ENCODE assay signal across 13 cellular contexts in genomic region chr17:30780343-30780742, GRCh38. TPM values are rescaled to one million over a fixed set of nuclear protein-coding genes. Genes with fewer than 3 reads are reported as not detected.
DNase-seq lines count a peak whose midpoint lies in the region; ATAC-seq, FAIRE-seq and TF ChIP-seq lines count a peak whose summit lies in the region.
"Had no signal": no experiment of that assay in that cellular context is flagged by ENCODE, and none has a peak within 500 bp of the region (broad histone marks: within the 10 kb centered on the region; RNA-seq: fewer than 3 reads in every experiment).

No MANE protein-coding gene starts in this region.

- intact Hi-C loops in activated T-helper 1 cell treated with anti-CD3 and anti-CD28 coated beads, Interleukin-12 subunit alpha, Interleukin-12 subunit beta, Interleukin-2, Interleukin-4 antibody, amounts not matched to agents 30 ng/mL and 10 ng/mL and 1 ng/mL, durations not matched to agents 14 hours and 24 hours and 36 hours (cut with micrococcal nuclease): loop anchor here (1.0 to 2.0 kb wide), 2 partner anchors 16 to 42 kb away; no protein-coding TSS in a partner anchor
- intact Hi-C loops in natural killer cell (cut with micrococcal nuclease): no loop called here
- intact Hi-C loops in Calu3 (cut with micrococcal nuclease; ENCODE audit: unreplicated experiment): no loop called here

- H3K4me3 Mint-ChIP-seq in CD8-positive, alpha-beta memory T cell: peak overlapping the region in 3 of 7 donors; percentile 5 to 68 (median 17)
- no peak overlapping the region for H3K4me3 Mint-ChIP-seq in activated T-helper 1 cell treated with anti-CD3 and anti-CD28 coated beads, Interleukin-12 subunit alpha, Interleukin-12 subunit beta, Interleukin-2, Interleukin-4 antibody, amounts not matched to agents 30 ng/mL and 10 ng/mL and 1 ng/mL, durations not matched to agents 14 hours and 24 hours and 36 hours
- H3K4me3 Mint-ChIP-seq in natural killer cell (no peak overlapping the region), Calu3 (ENCODE audit: low read depth, unreplicated experiment) (no peak overlapping the region)

- peaks cover 4 to 54% (median 13%) of the 10 kb centered on the region in 3 donors for H3K36me3 Mint-ChIP-seq in CD8-positive, alpha-beta memory T cell
- H3K36me3 Mint-ChIP-seq in activated T-helper 1 cell treated with anti-CD3 and anti-CD28 coated beads, Interleukin-12 subunit alpha, Interleukin-12 subunit beta, Interleukin-2, Interleukin-4 antibody, amounts not matched to agents 30 ng/mL and 10 ng/mL and 1 ng/mL, durations not matched to agents 14 hours and 24 hours and 36 hours (ENCODE audit: low read depth): peaks cover 20% of the 10 kb centered on the region
- no peaks in the 10 kb centered on the region for H3K36me3 Mint-ChIP-seq in natural killer cell
- peaks cover 52% of the 10 kb centered on the region for H3K36me3 Mint-ChIP-seq in Calu3 (ENCODE audit: insufficient read depth, unreplicated experiment)

- no peaks in the 10 kb centered on the region for H3K9me3 ChIP-seq in CD8-positive, alpha-beta memory T cell (ENCODE audit: low read length)
- H3K9me3 ChIP-seq: heart right ventricle, left ventricle myocardium inferior, ovary had no signal

- H3K27ac ChIP-seq in CD8-positive, alpha-beta memory T cell (ENCODE audit: low read depth, low read length): no peak overlapping the region
- H3K27ac ChIP-seq: heart right ventricle, left ventricle myocardium inferior, ovary had no signal

- BruUV-seq in Calu3 (replicated peaks; lab: Mats Ljungman, UMichigan): no TSS peak

- TF ChIP-seq CTCF in natural killer cell (IDR thresholded peaks at IDR 0.05): no peak
- TF ChIP-seq CTCF in Calu3 (IDR thresholded peaks at IDR 0.05; ENCODE audit: unreplicated experiment): no peak

- no peak for DNase-seq in CD8-positive, alpha-beta memory T cell
- DNase-seq in GM19239 (ENCODE audit: insufficient read length, low spot score) (peak; percentile 9), natural killer cell (no peak), Calu3 (no peak), RKO (ENCODE audit: low spot score) (no peak), NCI-H510A treated with DMSO at 0.1 percent for 48 hours (lab: John Stamatoyannopoulos, UW) (no peak)
- DNase-seq in activated T-helper 1 cell treated with anti-CD3 and anti-CD28 coated beads, Interleukin-12 subunit alpha, Interleukin-12 subunit beta, Interleukin-2, Interleukin-4 antibody, amounts not matched to agents 30 ng/mL and 10 ng/mL and 1 ng/mL, durations not matched to agents 14 hours and 24 hours and 36 hours (ENCODE audit: low spot score): no peak
- DNase-seq: heart right ventricle, left ventricle myocardium inferior, NCI-H187 treated with DMSO at 0.1 percent for 48 hours, ovary had no signal

- ATAC-seq in natural killer cell (peak in 1 of 3 donors; percentile 25), esophagus mucosa (no peak)
- ATAC-seq: heart right ventricle, SK-N-SH treated with all-trans-retinoic acid at 6 μM for 48 hours had no signal

- H3K27me3 Mint-ChIP-seq in CD8-positive, alpha-beta memory T cell: no peaks in the 10 kb centered on the region
- no peaks in the 10 kb centered on the region for H3K27me3 Mint-ChIP-seq in activated T-helper 1 cell treated with anti-CD3 and anti-CD28 coated beads, Interleukin-12 subunit alpha, Interleukin-12 subunit beta, Interleukin-2, Interleukin-4 antibody, amounts not matched to agents 30 ng/mL and 10 ng/mL and 1 ng/mL, durations not matched to agents 14 hours and 24 hours and 36 hours (ENCODE audit: insufficient read depth)
- H3K27me3 Mint-ChIP-seq in natural killer cell (ENCODE audit: low read depth in 2 of 2): no peaks in the 10 kb centered on the region
- H3K27me3 Mint-ChIP-seq in Calu3 (ENCODE audit: unreplicated experiment): no peaks in the 10 kb centered on the region

- peaks cover 4% of the 10 kb centered on the region for H3K36me3 ChIP-seq in CD8-positive, alpha-beta memory T cell (ENCODE audit: insufficient read depth, low read length)
- H3K36me3 ChIP-seq: ovary had no signal

- no peaks in the 10 kb centered on the region for H3K9me3 Mint-ChIP-seq in CD8-positive, alpha-beta memory T cell
- H3K9me3 Mint-ChIP-seq in activated T-helper 1 cell treated with anti-CD3 and anti-CD28 coated beads, Interleukin-12 subunit alpha, Interleukin-12 subunit beta, Interleukin-2, Interleukin-4 antibody, amounts not matched to agents 30 ng/mL and 10 ng/mL and 1 ng/mL, durations not matched to agents 14 hours and 24 hours and 36 hours: no peaks in the 10 kb centered on the region
- H3K9me3 Mint-ChIP-seq in natural killer cell: no peaks in the 10 kb centered on the region
- no peaks in the 10 kb centered on the region for H3K9me3 Mint-ChIP-seq in Calu3 (ENCODE audit: low read depth, unreplicated experiment)

- peak; percentile 75 for FAIRE-seq in GM19239 (lab: Jason Lieb, UNC)

- H3K27me3 ChIP-seq in CD8-positive, alpha-beta memory T cell (ENCODE audit: insufficient read depth, low read length, poor library complexity, severe bottlenecking): no peaks in the 10 kb centered on the region
- H3K27me3 ChIP-seq: heart right ventricle, ovary had no signal

- CTCF ChIA-PET in CD8-positive, alpha-beta memory T cell (lab: Charles Lee): interaction anchor here (0.8 to 2.2 kb wide), 5 partner anchors 10 to 45 kb away, joined by 3 to 7 read pairs (median 4); partner anchors contain the start of gene CRLF3
- CTCF ChIA-PET in Calu3 (lab: Charles Lee): interaction anchor here (0.6 kb wide), 2 partner anchors 34 to 638 kb away, joined by 3 to 15 read pairs; no protein-coding TSS in a partner anchor

- H3K4me1 Mint-ChIP-seq in CD8-positive, alpha-beta memory T cell: peaks cover 8 to 23% (median 20%) of the 10 kb centered on the region in 3 donors
- peaks cover 14% of the 10 kb centered on the region for H3K4me1 Mint-ChIP-seq in activated T-helper 1 cell treated with anti-CD3 and anti-CD28 coated beads, Interleukin-12 subunit alpha, Interleukin-12 subunit beta, Interleukin-2, Interleukin-4 antibody, amounts not matched to agents 30 ng/mL and 10 ng/mL and 1 ng/mL, durations not matched to agents 14 hours and 24 hours and 36 hours (ENCODE audit: low read depth)
- H3K4me1 Mint-ChIP-seq in natural killer cell (peaks cover 9 to 16% of the 10 kb centered on the region in 2 donors), Calu3 (ENCODE audit: low read depth, unreplicated experiment) (no peaks in the 10 kb centered on the region)

- POLR2A ChIA-PET in CD8-positive, alpha-beta memory T cell (lab: Charles Lee): interaction anchor here (0.6 kb wide), 1 partner anchor 38 kb away, joined by 4 read pairs; no protein-coding TSS in a partner anchor

- peak overlapping the region; percentile 51 to 90 (median 75) for H3K27ac Mint-ChIP-seq in CD8-positive, alpha-beta memory T cell
- H3K27ac Mint-ChIP-seq in activated T-helper 1 cell treated with anti-CD3 and anti-CD28 coated beads, Interleukin-12 subunit alpha, Interleukin-12 subunit beta, Interleukin-2, Interleukin-4 antibody, amounts not matched to agents 30 ng/mL and 10 ng/mL and 1 ng/mL, durations not matched to agents 14 hours and 24 hours and 36 hours: peak overlapping the region; percentile 83
- peak overlapping the region; percentile 59 to 81 for H3K27ac Mint-ChIP-seq in natural killer cell
- H3K27ac Mint-ChIP-seq in Calu3 (ENCODE audit: unreplicated experiment): no peak overlapping the region

- H3K4me3 ChIP-seq in CD8-positive, alpha-beta memory T cell (ENCODE audit: low read length): no peak overlapping the region
- H3K4me3 ChIP-seq: heart right ventricle, left ventricle myocardium inferior, ovary had no signal

- H3K4me1 ChIP-seq in CD8-positive, alpha-beta memory T cell (ENCODE audit: insufficient read depth, low read length): no peaks in the 10 kb centered on the region
- H3K4me1 ChIP-seq: heart right ventricle, left ventricle myocardium inferior had no signal

RNA-seq across cellular contexts. Expression of gene CRLF3, which starts 44.1 kb away (rescaled TPM):
- 10 to 100 TPM; 42.7 to 43.0 TPM for total RNA-seq in CD8-positive, alpha-beta memory T cell
- polyA plus RNA-seq in CD8-positive, alpha-beta memory T cell: 108 TPM
- total RNA-seq in activated T-helper 1 cell treated with anti-CD3 and anti-CD28 coated beads, Interleukin-12 subunit alpha, Interleukin-12 subunit beta, Interleukin-2, Interleukin-4 antibody, amounts not matched to agents 30 ng/mL and 10 ng/mL and 1 ng/mL, durations not matched to agents 14 hours and 24 hours and 36 hours: 45.6 and 49.5 TPM in 2 replicates
- 10 to 100 TPM; 49.0 to 89.0 (median 62.2) TPM for total RNA-seq in natural killer cell
- 17.9 TPM for total RNA-seq in esophagus mucosa
- total RNA-seq in Calu3 (2022): 9.8 and 11.5 TPM in 2 replicates

RNA-seq across cellular contexts. Expression of gene ATAD5, which starts 51.4 kb away (rescaled TPM):
- 10 to 100 TPM; 25.5 to 27.8 TPM for total RNA-seq in CD8-positive, alpha-beta memory T cell
- 2.3 TPM for polyA plus RNA-seq in CD8-positive, alpha-beta memory T cell
- 26.2 and 28.7 TPM in 2 replicates for total RNA-seq in activated T-helper 1 cell treated with anti-CD3 and anti-CD28 coated beads, Interleukin-12 subunit alpha, Interleukin-12 subunit beta, Interleukin-2, Interleukin-4 antibody, amounts not matched to agents 30 ng/mL and 10 ng/mL and 1 ng/mL, durations not matched to agents 14 hours and 24 hours and 36 hours
- total RNA-seq in natural killer cell (1 to 10 TPM; 5.5 to 6.6 (median 5.6) TPM), esophagus mucosa (3.8 TPM), Calu3 (2022) (16.9 and 18.4 TPM in 2 replicates)
